In the genomic region with DNA sequence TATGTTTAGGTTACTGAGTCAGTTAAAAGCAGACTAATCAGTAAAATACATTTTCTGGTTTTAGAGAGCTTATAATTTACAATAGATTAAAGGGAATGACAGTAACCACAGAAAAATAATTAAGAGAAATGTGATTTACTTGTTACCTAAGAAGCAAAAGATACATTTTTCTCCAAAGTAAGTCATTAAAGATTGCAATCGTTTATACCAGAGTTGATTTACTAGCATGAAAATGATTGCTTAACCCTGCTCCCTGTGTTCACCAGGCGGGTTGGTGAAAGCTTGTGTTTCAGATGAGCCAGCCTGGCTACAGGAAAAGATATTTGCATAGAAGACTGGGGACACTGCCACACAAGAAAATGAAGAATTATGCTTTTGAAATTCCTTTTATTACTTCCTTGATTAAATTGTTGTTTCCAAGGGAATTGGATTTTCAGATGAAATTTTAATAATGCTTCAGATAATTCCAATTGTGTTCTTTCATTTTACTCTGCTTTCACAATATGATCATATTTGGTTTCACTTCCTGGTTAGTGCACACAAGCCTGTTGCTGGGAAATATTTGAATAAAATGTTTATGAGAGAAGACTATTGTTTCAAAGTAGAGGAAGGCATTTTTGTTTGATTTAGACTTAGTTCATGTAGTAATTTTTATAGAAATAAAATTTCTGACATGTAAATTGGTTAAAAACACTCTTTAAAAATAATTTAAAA, we compare ENCODE assay signal across 8 cellular contexts. TPM values are rescaled to one million over a fixed set of nuclear protein-coding genes. Genes with fewer than 3 reads are reported as not detected.
DNase-seq lines count a peak whose midpoint lies in the region; ATAC-seq, FAIRE-seq and TF ChIP-seq lines count a peak whose summit lies in the region.

No MANE protein-coding gene starts in this region.

- H3K4me3 ChIP-seq in left ventricle myocardium inferior (peak overlapping the region; percentile 22), bronchial epithelial cell (ENCODE audit: low read depth, low read length) (no peak overlapping the region)

- intact Hi-C loops in left ventricle myocardium inferior (cut with micrococcal nuclease) (no loop called here), cardiac septum (cut with DNase I) (no loop called here)

- peaks cover 47% of the 10 kb centered on the region for H3K4me1 ChIP-seq in left ventricle myocardium inferior

- no peaks in the 10 kb centered on the region for H3K27me3 ChIP-seq in left ventricle myocardium inferior (ENCODE audit: low read depth)
- H3K27me3 ChIP-seq in bronchial epithelial cell (ENCODE audit: control insufficient read depth, insufficient read depth, low read length), result no peaks in the 10 kb centered on the region

- H3K9me3 Mint-ChIP-seq in naive thymus-derived CD8-positive, alpha-beta T cell, result no peaks in the 10 kb centered on the region

- peaks cover 0 to 37% (median 21%) of the 10 kb centered on the region in 3 donors for H3K36me3 Mint-ChIP-seq in naive thymus-derived CD8-positive, alpha-beta T cell

- DNase-seq in left ventricle myocardium inferior, result no peak
- DNase-seq in cardiac septum (ENCODE audit: low spot score), result no peak
- peak; percentile 79 for DNase-seq in NCI-H2196 (lab: John Stamatoyannopoulos, UW; ENCODE audit: unreplicated experiment)
- DNase-seq in bronchial epithelial cell (ENCODE audit: low read depth), result peak; percentile 65
- peak in 3 of 10 donors; percentile 11 to 18 (median 12) for DNase-seq in naive thymus-derived CD8-positive, alpha-beta T cell
- DNase-seq in stimulated activated CD4-positive, alpha-beta T cell treated with anti-CD3 and anti-CD28 coated beads, Interleukin-1b, Interleukin-23, amount 100 ng/mL, for 48 hours, result no peak
- no peak for DNase-seq in activated gamma-delta T cell (lab: John Stamatoyannopoulos, UW)

- peak overlapping the region in 9 of 10 donors; percentile 18 to 81 (median 65) for H3K27ac Mint-ChIP-seq in naive thymus-derived CD8-positive, alpha-beta T cell

- no peaks in the 10 kb centered on the region for H3K27me3 Mint-ChIP-seq in naive thymus-derived CD8-positive, alpha-beta T cell

- H3K36me3 ChIP-seq in left ventricle myocardium inferior, result no peaks in the 10 kb centered on the region
- peaks cover 1% of the 10 kb centered on the region for H3K36me3 ChIP-seq in bronchial epithelial cell (ENCODE audit: control insufficient read depth, insufficient read depth, low read length)

- no peak for FAIRE-seq in bronchial epithelial cell (lab: Jason Lieb, UNC)

- POLR2A ChIA-PET in naive thymus-derived CD8-positive, alpha-beta T cell (lab: Charles Lee), result interaction anchor here (1.2 kb wide), 1 partner anchor 9 kb away, joined by 3 read pairs; no protein-coding TSS in a partner anchor

- peak overlapping the region; percentile 6 to 77 (median 51) for H3K4me3 Mint-ChIP-seq in naive thymus-derived CD8-positive, alpha-beta T cell

- peak overlapping the region; percentile 45 for H3K27ac ChIP-seq in left ventricle myocardium inferior (replicated peaks)

- TF ChIP-seq CTCF in left ventricle myocardium inferior (IDR thresholded peaks at IDR 0.05; ENCODE audit: borderline replicate concordance) (no peak), bronchial epithelial cell (IDR thresholded peaks at IDR 0.05; ENCODE audit: insufficient read depth, low read length, severe bottlenecking) (no peak)

- peaks cover 27 to 72% (median 40%) of the 10 kb centered on the region in 4 donors for H3K4me1 Mint-ChIP-seq in naive thymus-derived CD8-positive, alpha-beta T cell

- H3K9me3 ChIP-seq in left ventricle myocardium inferior (replicated peaks), result no peaks in the 10 kb centered on the region

- ATAC-seq in HG02943 (IDR thresholded peaks at IDR 0.05; ENCODE audit: low read depth, unreplicated experiment), result peak; percentile 70
- peak; percentile 56 to 65 for ATAC-seq in naive thymus-derived CD8-positive, alpha-beta T cell

RNA-seq across cellular contexts. Expression of gene LRRC8B, which starts 28.0 kb away (rescaled TPM):
- 3.6 TPM for total RNA-seq in left ventricle myocardium inferior
- 4.5 TPM for total RNA-seq in cardiac septum
- total RNA-seq in bronchial epithelial cell, result 7.6 and 17.5 TPM in 2 replicates
- total RNA-seq in naive thymus-derived CD8-positive, alpha-beta T cell, result 10 to 100 TPM; 15.0 to 16.1 TPM
- polyA plus RNA-seq in naive thymus-derived CD8-positive, alpha-beta T cell, result 10 to 100 TPM in 2 of 3 donors, 1 to 10 TPM in 1; 8.5 to 13.6 (median 12.2) TPM

Comparison
In these comparisons a context has a peak if more than half of its experiments do, and no peak if none do; other contexts are left out.
1. DNase-seq: peak in NCI-H2196 (single experiment) and bronchial epithelial cell (single experiment); none in left ventricle myocardium inferior (single experiment), cardiac septum (single experiment), stimulated activated CD4-positive, alpha-beta T cell treated with anti-CD3 and anti-CD28 coated beads, Interleukin-1b, Interleukin-23, amount 100 ng/mL, for 48 hours (single experiment) and activated gamma-delta T cell (single experiment).